In the genomic region with DNA sequence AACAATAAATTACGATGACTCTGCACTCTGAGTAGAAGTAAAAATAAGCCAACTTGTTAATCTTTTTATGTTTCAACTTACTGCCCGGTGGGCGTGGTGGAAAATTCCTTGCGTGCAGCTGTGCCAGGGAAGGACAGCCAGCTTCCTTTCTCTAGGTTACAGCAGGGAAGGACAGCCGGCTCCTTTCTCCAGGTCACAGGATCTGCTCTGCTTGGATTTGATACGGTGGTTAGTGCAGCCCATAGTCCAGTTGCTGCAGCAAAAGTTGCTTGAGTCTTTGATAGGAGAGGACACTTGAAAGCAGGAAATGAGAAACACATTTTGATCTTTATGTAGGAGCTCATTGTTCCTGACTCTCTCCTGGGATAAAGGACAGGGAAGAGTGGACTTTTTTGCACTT, we compare ENCODE assay signal across 11 cellular contexts. TPM values are rescaled to one million over a fixed set of nuclear protein-coding genes. Genes with fewer than 3 reads are reported as not detected.
"Had no signal": no experiment of that assay in that cellular context is flagged by ENCODE, and none has a peak within 500 bp of the region (broad histone marks: within the 10 kb centered on the region; RNA-seq: fewer than 3 reads in every experiment).

No MANE protein-coding gene starts in this region.

RNA-seq across cellular contexts. Expression of gene POTEB, which starts 13.4 kb away (rescaled TPM):
- total RNA-seq: OCI-LY7, PC-3, PC-9, Peyer's patch, Right ventricle myocardium inferior, RPMI7951, SJCRH30, SJSA1, SK-MEL-5, T-cell had no signal
- polyA plus RNA-seq: SK-N-SH had no signal
